23 cellular contexts compared by ENCODE assay signal in the genomic region with DNA sequence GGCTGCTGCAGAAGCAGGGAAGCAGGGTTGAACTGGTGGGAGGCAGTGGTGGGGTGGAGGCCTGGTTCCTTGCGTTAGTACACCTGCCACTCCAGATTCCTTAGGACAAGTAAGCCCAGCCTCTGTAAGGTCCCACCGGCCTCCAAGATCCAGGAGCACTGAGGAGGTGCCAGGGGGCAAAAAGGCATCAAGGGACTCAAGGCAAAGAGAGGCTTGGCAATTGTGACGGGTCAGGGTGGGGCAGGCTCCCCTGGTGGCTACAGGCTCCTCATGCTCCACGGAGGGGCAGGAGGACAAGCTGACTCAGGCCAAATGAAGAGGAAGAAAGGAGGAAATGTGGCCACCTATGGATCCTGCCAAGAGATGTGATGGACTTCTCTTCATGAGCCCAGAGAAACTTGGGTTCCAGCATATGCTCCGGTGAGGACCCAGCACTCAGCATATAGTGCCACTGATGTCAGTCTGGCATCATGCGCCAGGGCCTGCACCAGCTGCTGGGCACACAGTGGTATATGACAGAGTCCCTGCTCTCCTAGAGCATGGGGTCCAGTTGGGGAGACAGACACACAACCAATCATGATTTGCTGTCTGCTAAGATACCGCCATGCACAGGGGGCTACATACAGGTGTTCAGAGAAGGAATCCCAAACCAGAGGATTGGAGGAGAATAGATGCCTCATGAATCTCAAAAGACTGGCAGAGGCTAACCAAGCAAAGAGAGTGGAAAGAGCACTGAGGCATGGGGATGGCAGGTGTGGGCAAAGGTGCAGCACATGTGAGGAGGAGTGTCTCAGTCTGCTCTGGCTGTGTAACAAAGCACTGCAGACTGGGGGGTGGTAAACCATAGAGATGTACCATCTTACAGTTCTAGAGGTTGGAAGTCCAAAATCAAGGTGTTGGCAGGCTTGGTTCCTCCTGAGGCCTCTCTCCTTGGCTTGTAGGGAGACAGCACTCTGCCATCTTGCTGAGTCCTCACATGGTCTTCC.
"Had no signal": no experiment of that assay in that cellular context is flagged by ENCODE, and none has a peak within 500 bp of the region (broad histone marks: within the 10 kb centered on the region; RNA-seq: fewer than 3 reads in every experiment).

No MANE protein-coding gene starts in this region.

- H3K4me3 ChIP-seq: colonic mucosa, dorsolateral prefrontal cortex, gastrocnemius medialis, smooth muscle cell, suprapubic skin, thyroid gland, upper lobe of right lung had no signal

- H3K27me3 Mint-ChIP-seq: naive B cell had no signal

- H3K27ac ChIP-seq: colonic mucosa, dorsolateral prefrontal cortex, gastrocnemius medialis, suprapubic skin, thyroid gland, upper lobe of right lung had no signal

- H3K27ac Mint-ChIP-seq: immature natural killer cell; stimulated activated effector memory CD8-positive, alpha-beta T cell treated with anti-CD3 and anti-CD28 coated beads, Interleukin-12 subunit alpha, Interleukin-12 subunit beta, amount 100 ng/mL, for 72 hours had no signal

- H3K9me3 Mint-ChIP-seq: immature natural killer cell; naive B cell; nephron; stimulated activated effector memory CD8-positive, alpha-beta T cell treated with anti-CD3 and anti-CD28 coated beads, Interleukin-12 subunit alpha, Interleukin-12 subunit beta, amount 100 ng/mL, for 72 hours had no signal

- H3K27me3 ChIP-seq: colonic mucosa, dorsolateral prefrontal cortex, gastrocnemius medialis, suprapubic skin, thyroid gland, upper lobe of right lung had no signal

- H3K4me2 ChIP-seq: smooth muscle cell had no signal

- H3K4me1 ChIP-seq: colonic mucosa had no signal

- H3K36me3 ChIP-seq: colonic mucosa, gastrocnemius medialis, suprapubic skin, thyroid gland, upper lobe of right lung had no signal

- DNase-seq: caudate nucleus; colonic mucosa; dorsolateral prefrontal cortex; effector CD8-positive, alpha-beta T cell; gastrocnemius medialis; immature natural killer cell; kidney; left cardiac atrium; left ventricle myocardium superior; mesendoderm; naive B cell; posterior cingulate gyrus; right cardiac atrium; stimulated activated CD4-positive, alpha-beta T cell treated with anti-CD3 and anti-CD28 coated beads, Interleukin-2, amount 100 ng/mL, for 48 hours; stimulated activated CD8-positive, alpha-beta memory T cell treated with anti-CD3 and anti-CD28 coated beads, Interleukin-4, amount 100 ng/mL, for 48 hours; stimulated activated naive CD8-positive, alpha-beta T cell treated with anti-CD3 and anti-CD28 coated beads, Interleukin-15, Interleukin-2, amounts not matched to agents 100 U/mL and 50 U/mL, for 24 hours; thyroid gland; upper lobe of right lung had no signal

- H3K4me3 Mint-ChIP-seq: immature natural killer cell; nephron; stimulated activated effector memory CD8-positive, alpha-beta T cell treated with anti-CD3 and anti-CD28 coated beads, Interleukin-12 subunit alpha, Interleukin-12 subunit beta, amount 100 ng/mL, for 72 hours had no signal

- H3K36me3 Mint-ChIP-seq: immature natural killer cell; stimulated activated effector memory CD8-positive, alpha-beta T cell treated with anti-CD3 and anti-CD28 coated beads, Interleukin-12 subunit alpha, Interleukin-12 subunit beta, amount 100 ng/mL, for 72 hours had no signal

- FAIRE-seq: endometrium, kidney had no signal

- H3K9me3 ChIP-seq: colonic mucosa, gastrocnemius medialis, suprapubic skin, thyroid gland, upper lobe of right lung had no signal
